Comparison of ENCODE assay signal across 1 cellular context in genomic region chr1:228417471-228418203, GRCh38.
TF ChIP-seq lines count a peak whose summit lies in the region.

No MANE protein-coding gene starts in this region.

TF ChIP-seq in K562, 482 proteins besides CTCF, POLR2A, EP300 and RAD21 (continued from another document):
- TF ChIP-seq ZBTB11 (CRISPR knock-in tag; IDR thresholded peaks at IDR 0.05), result no peak
- TF ChIP-seq RBM22 (IDR thresholded peaks at IDR 0.05; ENCODE audit: low read depth, low read length, poor library complexity, severe bottlenecking), result no peak
- no peak for TF ChIP-seq NUFIP1 (IDR thresholded peaks at IDR 0.05; ENCODE audit: partially characterized antibody)
- no peak for TF ChIP-seq E2F5 (CRISPR knock-in tag; IDR thresholded peaks at IDR 0.05)
- TF ChIP-seq ZNF143 (CRISPR knock-in tag; IDR thresholded peaks at IDR 0.05), result no peak
- TF ChIP-seq ZC3H8 (IDR thresholded peaks at IDR 0.05), result no peak
- no peak for TF ChIP-seq ARID3A (IDR thresholded peaks at IDR 0.05; ENCODE audit: borderline replicate concordance, low read depth, low read length)
- TF ChIP-seq CC2D1A (IDR thresholded peaks at IDR 0.05), result no peak
- TF ChIP-seq ZNF764 (CRISPR knock-in tag; IDR thresholded peaks at IDR 0.05; ENCODE audit: low read depth), result no peak
- peak; percentile 82 for TF ChIP-seq ZNF668 (CRISPR knock-in tag; IDR thresholded peaks at IDR 0.05)
- TF ChIP-seq CCAR2 (IDR thresholded peaks at IDR 0.05; ENCODE audit: low read depth, low read length), result no peak
- no peak for TF ChIP-seq ETV5 (CRISPR knock-in tag; IDR thresholded peaks at IDR 0.05; ENCODE audit: low read depth)
- no peak for TF ChIP-seq HMG20B (CRISPR knock-in tag; IDR thresholded peaks at IDR 0.05)
- TF ChIP-seq MEF2A (IDR thresholded peaks at IDR 0.05; ENCODE audit: control insufficient read depth, low read depth, low read length), result no peak
- TF ChIP-seq MXD1 (CRISPR knock-in tag; IDR thresholded peaks at IDR 0.05; ENCODE audit: borderline replicate concordance, poor library complexity, severe bottlenecking), result no peak
- no peak for TF ChIP-seq CHD4 (IDR thresholded peaks at IDR 0.05; ENCODE audit: insufficient read depth, insufficient replicate concordance, low read depth, low read length, poor library complexity, severe bottlenecking)
- no peak for TF ChIP-seq TCF15 (CRISPR knock-in tag; IDR thresholded peaks at IDR 0.05)
- TF ChIP-seq ZNF280B (CRISPR knock-in tag; IDR thresholded peaks at IDR 0.05), result no peak
- TF ChIP-seq CREB3 (tag; conservative IDR thresholded peaks at IDR 0.05; ENCODE audit: low read depth), result peak; percentile 87
- TF ChIP-seq ESRRB (CRISPR knock-in tag; IDR thresholded peaks at IDR 0.05; ENCODE audit: borderline replicate concordance), result no peak
- TF ChIP-seq DPF2 (IDR thresholded peaks at IDR 0.05), result no peak
- no peak for TF ChIP-seq PHB2 (IDR thresholded peaks at IDR 0.05; ENCODE audit: low read depth)
- TF ChIP-seq PTBP1 (IDR thresholded peaks at IDR 0.05; ENCODE audit: low read depth, low read length), result no peak
- TF ChIP-seq SIX5 (IDR thresholded peaks at IDR 0.05; ENCODE audit: borderline replicate concordance in 1 of 2, insufficient read depth in 1 of 2, low read depth in 1 of 2, low read length in 2 of 2), result no peak
- TF ChIP-seq ZNF436 (CRISPR knock-in tag; IDR thresholded peaks at IDR 0.05), result no peak
- TF ChIP-seq TSHZ1 (CRISPR knock-in tag; IDR thresholded peaks at IDR 0.05), result 0 out of 2 replicates have a peak, but pooled peaks have one; percentile 56
- no peak for TF ChIP-seq IRF2 (CRISPR knock-in tag; IDR thresholded peaks at IDR 0.05)
- TF ChIP-seq ATF2 (CRISPR knock-in tag; IDR thresholded peaks at IDR 0.05), result no peak
- TF ChIP-seq MECOM (CRISPR knock-in tag; IDR thresholded peaks at IDR 0.05), result peak; percentile 81; the same call in 1 of the 2 replicates
- TF ChIP-seq ZNF584 (CRISPR knock-in tag; IDR thresholded peaks at IDR 0.05; ENCODE audit: low read depth), result no peak
- TF ChIP-seq CBX5 (IDR thresholded peaks at IDR 0.05; ENCODE audit: borderline replicate concordance, low read depth), result no peak
- TF ChIP-seq ELK1 (CRISPR knock-in tag; IDR thresholded peaks at IDR 0.05), result no peak
- TF ChIP-seq FOXA1 (IDR thresholded peaks at IDR 0.05; ENCODE audit: borderline replicate concordance), result no peak
- no peak for TF ChIP-seq CHD1 (IDR thresholded peaks at IDR 0.05; ENCODE audit: low read length)
- TF ChIP-seq ESRRA (IDR thresholded peaks at IDR 0.05; ENCODE audit: borderline replicate concordance, low read depth), result peak; percentile 35; the same call in 1 of the 2 replicates
